ENCODE assay signal across 8 cellular contexts in the genomic region with DNA sequence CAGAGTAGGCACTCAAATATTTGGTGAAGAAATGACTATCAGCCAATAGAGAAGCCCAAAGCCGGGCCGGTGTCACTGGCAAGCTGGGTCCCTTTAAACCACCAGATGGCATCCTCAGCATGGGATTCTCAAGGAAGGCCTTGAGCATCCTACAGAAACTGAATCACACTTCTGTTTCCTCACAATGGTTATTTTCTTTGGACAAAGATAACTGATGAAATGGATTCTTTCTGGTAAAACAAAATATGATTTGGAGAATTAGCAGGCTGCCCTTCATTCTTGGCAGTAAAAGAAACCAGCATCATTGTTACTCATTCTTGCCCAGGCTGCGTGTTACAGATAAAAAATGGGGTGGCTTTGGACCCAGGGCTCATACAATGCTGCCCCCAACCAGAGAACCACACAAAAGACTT. TPM values are rescaled to one million over a fixed set of nuclear protein-coding genes. Genes with fewer than 3 reads are reported as not detected.
A peak's percentile ranks its signal among the peaks of the same experiment; 100 is the strongest.
DNase-seq lines count a peak whose midpoint lies in the region; ATAC-seq and FAIRE-seq lines count a peak whose summit lies in the region.

No MANE protein-coding gene starts in this region.

- H3K27me3 ChIP-seq in adipocyte (replicated peaks; ENCODE audit: control insufficient read depth, insufficient read depth, low read length) = peaks cover 11% of the 10 kb centered on the region

- peak overlapping the region; percentile 15 for H3K9ac ChIP-seq in adipocyte (ENCODE audit: low read length)

- H3K9me3 ChIP-seq in adipocyte (ENCODE audit: control insufficient read depth, low read length) = no peaks in the 10 kb centered on the region

- no peaks in the 10 kb centered on the region for H3K36me3 ChIP-seq in adipocyte (ENCODE audit: control insufficient read depth, insufficient read depth, low read length, severe bottlenecking)

- intact Hi-C loops in left cardiac atrium (cut with DNase I) (loop anchor here (2.0 to 5.0 kb wide), 2 partner anchors 62 to 64 kb away; no protein-coding TSS in a partner anchor), sciatic nerve (cut with DNase I) (loop anchor here (10.0 kb wide), 1 partner anchor 56 kb away; no protein-coding TSS in a partner anchor)

- peaks cover 4% of the 10 kb centered on the region for H3K4me1 ChIP-seq in adipocyte (ENCODE audit: control insufficient read depth, insufficient read depth, low read length)

- no peak for FAIRE-seq in HTR-8/SVneo (lab: Jason Lieb, UNC)

- no peak overlapping the region for H3K4me3 ChIP-seq in adipocyte (ENCODE audit: low read length)

- ATAC-seq in left cardiac atrium (peak; percentile 70 to 92), sciatic nerve (peak; percentile 83), GM18868 (IDR thresholded peaks at IDR 0.05; ENCODE audit: unreplicated experiment) (no peak), HG03139 (IDR thresholded peaks at IDR 0.05; ENCODE audit: unreplicated experiment) (no peak)

- DNase-seq in DMS153 (lab: John Stamatoyannopoulos, UW) = peak; percentile 38
- DNase-seq in HTR-8/SVneo (ENCODE audit: insufficient read length, low spot score) = peak; percentile 41
- DNase-seq in SKM-1 treated with dmso at 0.1 percent for 144 hours (lab: John Stamatoyannopoulos, UW; ENCODE audit: unreplicated experiment) = peak; percentile 56
- peak; percentile 91 for DNase-seq in adipocyte (ENCODE audit: low read depth)
- peak; percentile 57 for DNase-seq in left cardiac atrium
- DNase-seq in sciatic nerve (ENCODE audit: low spot score) = peak; percentile 66

RNA-seq across cellular contexts. Expression of a gene that starts 30.3 kb away (rescaled TPM):
- total RNA-seq in left cardiac atrium = under 1 TPM; 0.18 to 0.31 TPM
- 1.2 TPM for total RNA-seq in sciatic nerve

Comparison
In these comparisons a context has a peak if more than half of its experiments do, and no peak if none do; other contexts are left out.
1. DNase-seq: peak in every context shown above with its lines; median percentile 91 in adipocyte; 66 in sciatic nerve; 57 in left cardiac atrium; 56 in SKM-1 treated with dmso at 0.1 percent for 144 hours; 41 in HTR-8/SVneo; 38 in DMS153.
2. ATAC-seq: peak in left cardiac atrium (2 of 2) and sciatic nerve (single experiment); none in GM18868 (single experiment) and HG03139 (single experiment).